In genomic region chr20:38861071-38861401, GRCh38 we compare ENCODE assay signal across 17 cellular contexts. TPM values are rescaled to one million over a fixed set of nuclear protein-coding genes. Genes with fewer than 3 reads are reported as not detected.
A peak's percentile ranks its signal among the peaks of the same experiment; 100 is the strongest.
DNase-seq lines count a peak whose midpoint lies in the region; ATAC-seq and TF ChIP-seq lines count a peak whose summit lies in the region.
"Had no signal": no experiment of that assay in that cellular context is flagged by ENCODE, and none has a peak within 500 bp of the region (broad histone marks: within the 10 kb centered on the region; RNA-seq: fewer than 3 reads in every experiment).

No MANE protein-coding gene starts in this region.

- no peak overlapping the region for H3K18ac ChIP-seq in mesendoderm (ENCODE audit: low read length)

- H3K27ac ChIP-seq in BLaER1 (no peak overlapping the region), OCI-LY3 (ENCODE audit: low read length) (peak overlapping the region; percentile 96), mesendoderm (ENCODE audit: low read depth, low read length) (no peak overlapping the region)
- H3K27ac ChIP-seq: adrenal gland, breast epithelium, parathyroid adenoma, uterus had no signal

- peaks cover 10% of the 10 kb centered on the region for H3K36me3 Mint-ChIP-seq in T-helper 2 cell treated with Interferon-gamma antibody and Interleukin-4, amounts not matched to agents 5 μg/mL and 100 μg/mL, for 36 hours (ENCODE audit: low read depth)
- H3K36me3 Mint-ChIP-seq in effector memory CD8-positive, alpha-beta T cell (ENCODE audit: insufficient read depth): peaks cover 32% of the 10 kb centered on the region

- H3K36me3 ChIP-seq in BLaER1 (no peaks in the 10 kb centered on the region), OCI-LY3 (replicated peaks; ENCODE audit: low read depth, low read length) (peaks cover 38% of the 10 kb centered on the region), mesendoderm (ENCODE audit: control insufficient read depth, insufficient read depth, low read length) (no peaks in the 10 kb centered on the region)
- H3K36me3 ChIP-seq: adrenal gland, breast epithelium, HAP-1, MG63, uterus had no signal

- peaks cover 44% of the 10 kb centered on the region for H3K4me1 ChIP-seq in BLaER1
- H3K4me1 ChIP-seq in OCI-LY3 (ENCODE audit: low read length): peaks cover 95% of the 10 kb centered on the region
- peaks cover 2% of the 10 kb centered on the region for H3K4me1 ChIP-seq in mesendoderm (ENCODE audit: control insufficient read depth, low read depth, low read length)
- H3K4me1 ChIP-seq: adrenal gland, breast epithelium, HAP-1, uterus had no signal

- H3K9me3 Mint-ChIP-seq in T-helper 2 cell treated with Interferon-gamma antibody and Interleukin-4, amounts not matched to agents 5 μg/mL and 100 μg/mL, for 36 hours: no peaks in the 10 kb centered on the region
- H3K9me3 Mint-ChIP-seq in effector memory CD8-positive, alpha-beta T cell: no peaks in the 10 kb centered on the region

- peak overlapping the region; percentile 70 for H3K27ac Mint-ChIP-seq in T-helper 2 cell treated with Interferon-gamma antibody and Interleukin-4, amounts not matched to agents 5 μg/mL and 100 μg/mL, for 36 hours
- peak overlapping the region; percentile 94 to 98 for H3K27ac Mint-ChIP-seq in effector memory CD8-positive, alpha-beta T cell

- H3K27me3 ChIP-seq in BLaER1 (no peaks in the 10 kb centered on the region), OCI-LY3 (ENCODE audit: low read depth, low read length) (no peaks in the 10 kb centered on the region), mesendoderm (ENCODE audit: insufficient read depth, low read length, poor library complexity) (no peaks in the 10 kb centered on the region)
- H3K27me3 ChIP-seq: adrenal gland, breast epithelium, MG63, uterus had no signal

- no peak overlapping the region for H3K4me3 ChIP-seq in BLaER1
- no peak overlapping the region for H3K4me3 ChIP-seq in OCI-LY3 (ENCODE audit: low read length)
- H3K4me3 ChIP-seq in mesendoderm (ENCODE audit: low read length): no peak overlapping the region
- H3K4me3 ChIP-seq: adrenal gland, breast epithelium, HAP-1, MG63, uterus had no signal

- H4K5ac ChIP-seq in mesendoderm (ENCODE audit: low read length): no peak overlapping the region

- no peak for ATAC-seq in effector memory CD8-positive, alpha-beta T cell (replicated peaks)
- no peak for ATAC-seq in HG02840 (IDR thresholded peaks at IDR 0.05; ENCODE audit: low FRiP score, unreplicated experiment)

- peaks cover 61% of the 10 kb centered on the region for H3K4me1 Mint-ChIP-seq in T-helper 2 cell treated with Interferon-gamma antibody and Interleukin-4, amounts not matched to agents 5 μg/mL and 100 μg/mL, for 36 hours (ENCODE audit: low read depth)
- peaks cover 58 to 74% of the 10 kb centered on the region in 2 donors for H3K4me1 Mint-ChIP-seq in effector memory CD8-positive, alpha-beta T cell (ENCODE audit: low read depth in 2 of 2)

- H3K27me3 Mint-ChIP-seq in T-helper 2 cell treated with Interferon-gamma antibody and Interleukin-4, amounts not matched to agents 5 μg/mL and 100 μg/mL, for 36 hours (ENCODE audit: low read depth): no peaks in the 10 kb centered on the region
- H3K27me3 Mint-ChIP-seq in effector memory CD8-positive, alpha-beta T cell: no peaks in the 10 kb centered on the region

- H3K9ac ChIP-seq in BLaER1: no peak overlapping the region
- peak overlapping the region; percentile 80 for H3K9ac ChIP-seq in OCI-LY3 (ENCODE audit: low read length)
- no peak overlapping the region for H3K9ac ChIP-seq in mesendoderm (ENCODE audit: low read length)
- H3K9ac ChIP-seq: parathyroid adenoma had no signal

- H2BK120ac ChIP-seq in mesendoderm (ENCODE audit: low read depth, low read length): no peak overlapping the region

- TF ChIP-seq CTCF in OCI-LY3 (IDR thresholded peaks at IDR 0.05; ENCODE audit: low read depth, low read length): no peak

- H3K9me3 ChIP-seq in BLaER1 (no peaks in the 10 kb centered on the region), OCI-LY3 (ENCODE audit: insufficient read depth, low read length) (no peaks in the 10 kb centered on the region)
- H3K9me3 ChIP-seq: adrenal gland, breast epithelium, HAP-1, MG63, uterus had no signal

- WGBS in mesendoderm (ENCODE audit: extremely low coverage, insufficient coverage, low lambda C conversion rate): no CpG with 5 or more reads among the region's 1 CpG

- H3K79me2 ChIP-seq in OCI-LY3 (ENCODE audit: low read length) (peaks cover 100% of the 10 kb centered on the region), mesendoderm (ENCODE audit: control insufficient read depth, insufficient read depth, low read length) (no peaks in the 10 kb centered on the region)
- H3K79me2 ChIP-seq: parathyroid adenoma had no signal

- no peak overlapping the region for H3K23ac ChIP-seq in mesendoderm (ENCODE audit: low read length)

- H4K8ac ChIP-seq in mesendoderm (ENCODE audit: low read depth, low read length): no peak overlapping the region

- H3K4me3 Mint-ChIP-seq in T-helper 2 cell treated with Interferon-gamma antibody and Interleukin-4, amounts not matched to agents 5 μg/mL and 100 μg/mL, for 36 hours: no peak overlapping the region
- peak overlapping the region in 1 of 2 donors; percentile 37 for H3K4me3 Mint-ChIP-seq in effector memory CD8-positive, alpha-beta T cell

- no peaks in the 10 kb centered on the region for H3K79me1 ChIP-seq in mesendoderm (ENCODE audit: low read length)

- H2AFZ ChIP-seq in OCI-LY3 (ENCODE audit: low read depth, low read length): no peak overlapping the region
- H2AFZ ChIP-seq: parathyroid adenoma had no signal

- H3K56ac ChIP-seq in mesendoderm (ENCODE audit: low read length): no peak overlapping the region

- H3K4me2 ChIP-seq in BLaER1 (peak overlapping the region; percentile 30), OCI-LY3 (ENCODE audit: low read length) (peak overlapping the region; percentile 30), mesendoderm (ENCODE audit: low read length) (no peak overlapping the region)

- H3K4ac ChIP-seq in mesendoderm (ENCODE audit: low read depth, low read length): no peak overlapping the region

- no peak overlapping the region for H2BK15ac ChIP-seq in mesendoderm (replicated peaks; ENCODE audit: low read depth)

- DNase-seq in T-helper 2 cell treated with Interferon-gamma antibody and Interleukin-4, amounts not matched to agents 5 μg/mL and 100 μg/mL, for 36 hours (ENCODE audit: low spot score): no peak
- DNase-seq in T-helper 2 cell: no peak
- no peak for DNase-seq in effector memory CD8-positive, alpha-beta T cell
- no peak for DNase-seq in DMS 273 (lab: John Stamatoyannopoulos, UW; ENCODE audit: unreplicated experiment)
- no peak for DNase-seq in mesendoderm
- DNase-seq: activated CD4-positive, CD25-positive, alpha-beta regulatory T cell treated with anti-CD3 and anti-CD28 coated beads, Interleukin-2, amount 50 U/mL, for 72 hours; GF-D8; mammary epithelial cell; uterus had no signal

- H2BK5ac ChIP-seq in mesendoderm (ENCODE audit: low read length): no peak overlapping the region

- no peak overlapping the region for H2AK5ac ChIP-seq in mesendoderm (ENCODE audit: low read length)

- H4K20me1 ChIP-seq in BLaER1: no peaks in the 10 kb centered on the region
- peaks cover 9% of the 10 kb centered on the region for H4K20me1 ChIP-seq in OCI-LY3 (ENCODE audit: insufficient read depth, low read length)

RNA-seq across cellular contexts. Expression of gene PPP1R16B, which starts 55.5 kb away (rescaled TPM):
- 6.2 TPM for polyA plus RNA-seq in mesendoderm (2013, experiment 1 of 2)
- polyA plus RNA-seq in mesendoderm (2013, experiment 2 of 2): 6.4 TPM
- polyA plus RNA-seq: mammary epithelial cell had no signal
